In genomic region chr14:68599896-68600620, GRCh38 we compare ENCODE assay signal across 2 cellular contexts.
TF ChIP-seq lines count a peak whose summit lies in the region.

No MANE protein-coding gene starts in this region.

TF ChIP-seq in HCT116, 20 proteins besides CTCF, POLR2A, EP300 and RAD21 (continued from another document):
- TF ChIP-seq ELF1 (IDR thresholded peaks at IDR 0.05; ENCODE audit: borderline replicate concordance, low read depth), result no peak
- no peak for TF ChIP-seq JUND (IDR thresholded peaks at IDR 0.05)
- TF ChIP-seq CBX3 (IDR thresholded peaks at IDR 0.05; ENCODE audit: low read depth), result no peak
- no peak for TF ChIP-seq EZH2 (IDR thresholded peaks at IDR 0.05)
- no peak for TF ChIP-seq MAX (IDR thresholded peaks at IDR 0.05)
- TF ChIP-seq EZH2phosphoT487 (IDR thresholded peaks at IDR 0.05; ENCODE audit: borderline replicate concordance), result no peak
- TF ChIP-seq EGR1 (IDR thresholded peaks at IDR 0.05; ENCODE audit: low read depth), result no peak
- no peak for TF ChIP-seq ZNF274 (IDR thresholded peaks at IDR 0.05; ENCODE audit: low read depth, low read length)
- no peak for TF ChIP-seq ATF3 (IDR thresholded peaks at IDR 0.05)
- TF ChIP-seq REST (IDR thresholded peaks at IDR 0.05; ENCODE audit: low read depth), result no peak
- no peak for TF ChIP-seq ZBTB33 (IDR thresholded peaks at IDR 0.05; ENCODE audit: extremely low read depth, insufficient replicate concordance, low read length)
- TF ChIP-seq POLR2AphosphoS5 (IDR thresholded peaks at IDR 0.05; ENCODE audit: low read depth, low read length), result no peak
- TF ChIP-seq ZFX (IDR thresholded peaks at IDR 0.05), result no peak
- TF ChIP-seq CEBPB (IDR thresholded peaks at IDR 0.05; ENCODE audit: low read depth), result no peak

TF ChIP-seq in HepG2, 621 proteins besides CTCF, POLR2A, EP300 and RAD21 (continued from another document):
- no peak for TF ChIP-seq ATF5 (CRISPR knock-in tag; IDR thresholded peaks at IDR 0.05; ENCODE audit: low read depth)
- TF ChIP-seq ZBTB40 (IDR thresholded peaks at IDR 0.05), result no peak
- TF ChIP-seq ZBTB40 (CRISPR knock-in tag; IDR thresholded peaks at IDR 0.05), result no peak
- TF ChIP-seq SAFB2 (CRISPR knock-in tag; IDR thresholded peaks at IDR 0.05; ENCODE audit: borderline replicate concordance, low read depth), result no peak
- TF ChIP-seq NFKBIZ (CRISPR knock-in tag; IDR thresholded peaks at IDR 0.05), result no peak
TF ChIP-seq in HepG2: peak in this region for 1.
